22 cellular contexts compared by ENCODE assay signal in the genomic region with DNA sequence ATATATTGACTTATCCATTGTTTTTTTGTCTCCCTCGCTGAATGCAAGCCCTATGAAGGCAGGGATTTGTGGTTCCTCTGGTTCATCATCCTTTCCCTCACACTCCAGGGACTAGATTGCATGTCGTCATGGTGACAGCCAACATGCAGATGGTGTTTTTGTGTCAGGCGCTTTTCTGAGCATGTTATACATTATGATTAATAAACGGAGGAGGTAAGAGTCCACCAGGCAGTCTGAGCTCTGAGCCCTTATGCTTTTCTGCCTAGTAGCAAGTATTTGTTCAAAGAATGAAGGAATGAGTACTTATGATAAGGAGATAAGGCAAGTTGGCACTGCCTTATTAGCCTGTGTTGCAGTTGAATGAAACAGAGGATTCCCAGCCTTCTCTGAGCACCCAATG.
A peak's percentile ranks its signal among the peaks of the same experiment; 100 is the strongest.
DNase-seq lines count a peak whose midpoint lies in the region; ATAC-seq and TF ChIP-seq lines count a peak whose summit lies in the region.
"Had no signal": no experiment of that assay in that cellular context is flagged by ENCODE, and none has a peak within 500 bp of the region (broad histone marks: within the 10 kb centered on the region; RNA-seq: fewer than 3 reads in every experiment).

No MANE protein-coding gene starts in this region.

- intact Hi-C loops in left lung (cut with DNase I) = no loop called here
- intact Hi-C loops in upper lobe of right lung (cut with DNase I) = no loop called here

- TF ChIP-seq CTCF in left lung (IDR thresholded peaks at IDR 0.05) = no peak
- TF ChIP-seq CTCF in upper lobe of right lung (IDR thresholded peaks at IDR 0.05) = no peak

- H3K4me1 ChIP-seq in left lung (no peaks in the 10 kb centered on the region), upper lobe of right lung (no peaks in the 10 kb centered on the region)

- no peaks in the 10 kb centered on the region for H3K27me3 Mint-ChIP-seq in T-helper 17 cell

- H3K36me3 Mint-ChIP-seq in T-helper 17 cell (ENCODE audit: low read depth) = peaks cover 17% of the 10 kb centered on the region

- H3K27me3 ChIP-seq in left lung (no peaks in the 10 kb centered on the region), upper lobe of right lung (no peaks in the 10 kb centered on the region)

- no peak overlapping the region for H3K4me3 Mint-ChIP-seq in T-helper 17 cell

- H3K27ac ChIP-seq in left lung (no peak overlapping the region), upper lobe of right lung (no peak overlapping the region)
- H3K27ac ChIP-seq: HL-60, RWPE1 had no signal

- H3K9me3 ChIP-seq in T-helper 17 cell (ENCODE audit: control insufficient read depth, low read length, poor library complexity, severe bottlenecking) (no peaks in the 10 kb centered on the region), left lung (no peaks in the 10 kb centered on the region), upper lobe of right lung (no peaks in the 10 kb centered on the region)

- no peak overlapping the region for H3K4me3 ChIP-seq in left lung
- H3K4me3 ChIP-seq in upper lobe of right lung = no peak overlapping the region

- DNase-seq in NCI-H1694 treated with DMSO at 0.1 percent for 48 hours (lab: John Stamatoyannopoulos, UW) (peak; percentile 10), NCI-H1694 (lab: John Stamatoyannopoulos, UW) (no peak), T-helper 17 cell (no peak), left lung (no peak), upper lobe of right lung (no peak), NCI-H146 treated with DMSO at 0.1 percent for 48 hours (lab: John Stamatoyannopoulos, UW; ENCODE audit: unreplicated experiment) (no peak)
- DNase-seq: 8988T, ACHN, DMS79 treated with DMSO at 0.1 percent for 48 hours, GF-D8, Karpas-422, NCI-H1092, NCI-H1436, NCI-H2029, NCI-H226, NCI-H510A, NCI-H69, SHP77 had no signal

- H3K4me1 Mint-ChIP-seq in T-helper 17 cell = peaks cover 19% of the 10 kb centered on the region

- H3K36me3 ChIP-seq in left lung (peaks cover 0 to 62% of the 10 kb centered on the region in 2 donors), upper lobe of right lung (peaks cover 8% of the 10 kb centered on the region)

- ATAC-seq in T-helper 17 cell = no peak
- ATAC-seq in left lung = peak; percentile 73
- ATAC-seq in upper lobe of right lung = peak; percentile 57
- ATAC-seq in GM21360 (IDR thresholded peaks at IDR 0.05; ENCODE audit: unreplicated experiment) = no peak
- ATAC-seq: HCT116 had no signal

- H3K27ac Mint-ChIP-seq in T-helper 17 cell = peak overlapping the region; percentile 56

Comparison
In these comparisons a context has a peak if more than half of its experiments do, and no peak if none do; other contexts are left out.
1. ATAC-seq: peak in left lung (single experiment) and upper lobe of right lung (single experiment); none in T-helper 17 cell (single experiment) and GM21360 (single experiment).